ENCODE assay signal across 15 cellular contexts in genomic region chr5:80985600-80986228, GRCh38. TPM values are rescaled to one million over a fixed set of nuclear protein-coding genes. Genes with fewer than 3 reads are reported as not detected.
DNase-seq lines count a peak whose midpoint lies in the region.
"Had no signal": no experiment of that assay in that cellular context is flagged by ENCODE, and none has a peak within 500 bp of the region (broad histone marks: within the 10 kb centered on the region; RNA-seq: fewer than 3 reads in every experiment).

No MANE protein-coding gene starts in this region.

- peak overlapping the region; percentile 2 for H3K27ac Mint-ChIP-seq in activated CD4-positive, alpha-beta T cell treated with anti-CD3 and anti-CD28 coated beads, Interleukin-2, amount 10 ng/mL, durations not matched to agents 24 days and 14 days
- H3K27ac Mint-ChIP-seq in activated CD4-positive, alpha-beta T cell treated with anti-CD3 and anti-CD28 coated beads, Interleukin-2, amount 10 ng/mL, durations not matched to agents 7 days and 5 days, result no peak overlapping the region
- peak overlapping the region; percentile 76 for H3K27ac Mint-ChIP-seq in activated naive CD8-positive, alpha-beta T cell treated with anti-CD3 and anti-CD28 coated beads for 36 hours
- peak overlapping the region; percentile 5 for H3K27ac Mint-ChIP-seq in stimulated activated naive CD8-positive, alpha-beta T cell treated with anti-CD3 and anti-CD28 coated beads, Interleukin-15, Interleukin-2, amounts not matched to agents 100 ng/mL and 50 ng/mL, for 24 hours
- H3K27ac Mint-ChIP-seq: effector memory CD8-positive, alpha-beta T cell; type B pancreatic cell had no signal

- intact Hi-C loops in activated CD4-positive, alpha-beta T cell treated with anti-CD3 and anti-CD28 coated beads, Interleukin-2, amount 10 ng/mL, durations not matched to agents 24 days and 14 days (cut with micrococcal nuclease), result loop anchor here (2.0 kb wide), 1 partner anchor 13 kb away; no protein-coding TSS in a partner anchor

- H3K27me3 Mint-ChIP-seq in activated CD4-positive, alpha-beta T cell treated with anti-CD3 and anti-CD28 coated beads, Interleukin-2, amount 10 ng/mL, durations not matched to agents 24 days and 14 days, result no peaks in the 10 kb centered on the region
- H3K27me3 Mint-ChIP-seq in activated CD4-positive, alpha-beta T cell treated with anti-CD3 and anti-CD28 coated beads, Interleukin-2, amount 10 ng/mL, durations not matched to agents 7 days and 5 days, result no peaks in the 10 kb centered on the region
- H3K27me3 Mint-ChIP-seq in activated naive CD8-positive, alpha-beta T cell treated with anti-CD3 and anti-CD28 coated beads for 36 hours, result no peaks in the 10 kb centered on the region
- no peaks in the 10 kb centered on the region for H3K27me3 Mint-ChIP-seq in stimulated activated naive CD8-positive, alpha-beta T cell treated with anti-CD3 and anti-CD28 coated beads, Interleukin-15, Interleukin-2, amounts not matched to agents 100 ng/mL and 50 ng/mL, for 24 hours
- H3K27me3 Mint-ChIP-seq: effector memory CD8-positive, alpha-beta T cell had no signal

- POLR2A ChIA-PET in activated CD4-positive, alpha-beta T cell treated with anti-CD3 and anti-CD28 coated beads, Interleukin-2, amount 10 ng/mL, durations not matched to agents 7 days and 5 days (lab: Charles Lee), result no interaction called here

- peak overlapping the region; percentile 22 for H3K4me3 Mint-ChIP-seq in activated CD4-positive, alpha-beta T cell treated with anti-CD3 and anti-CD28 coated beads, Interleukin-2, amount 10 ng/mL, durations not matched to agents 24 days and 14 days
- H3K4me3 Mint-ChIP-seq in activated CD4-positive, alpha-beta T cell treated with anti-CD3 and anti-CD28 coated beads, Interleukin-2, amount 10 ng/mL, durations not matched to agents 7 days and 5 days, result no peak overlapping the region
- no peak overlapping the region for H3K4me3 Mint-ChIP-seq in activated naive CD8-positive, alpha-beta T cell treated with anti-CD3 and anti-CD28 coated beads for 36 hours
- no peak overlapping the region for H3K4me3 Mint-ChIP-seq in stimulated activated naive CD8-positive, alpha-beta T cell treated with anti-CD3 and anti-CD28 coated beads, Interleukin-15, Interleukin-2, amounts not matched to agents 100 ng/mL and 50 ng/mL, for 24 hours
- H3K4me3 Mint-ChIP-seq: type B pancreatic cell had no signal

- peaks cover 4% of the 10 kb centered on the region for H3K36me3 Mint-ChIP-seq in activated CD4-positive, alpha-beta T cell treated with anti-CD3 and anti-CD28 coated beads, Interleukin-2, amount 10 ng/mL, durations not matched to agents 24 days and 14 days (ENCODE audit: low read depth)
- peaks cover 7% of the 10 kb centered on the region for H3K36me3 Mint-ChIP-seq in activated CD4-positive, alpha-beta T cell treated with anti-CD3 and anti-CD28 coated beads, Interleukin-2, amount 10 ng/mL, durations not matched to agents 7 days and 5 days (ENCODE audit: low read depth)
- H3K36me3 Mint-ChIP-seq in activated naive CD8-positive, alpha-beta T cell treated with anti-CD3 and anti-CD28 coated beads for 36 hours, result peaks cover 14% of the 10 kb centered on the region
- peaks cover 4% of the 10 kb centered on the region for H3K36me3 Mint-ChIP-seq in stimulated activated naive CD8-positive, alpha-beta T cell treated with anti-CD3 and anti-CD28 coated beads, Interleukin-15, Interleukin-2, amounts not matched to agents 100 ng/mL and 50 ng/mL, for 24 hours (ENCODE audit: low read depth)
- H3K36me3 Mint-ChIP-seq: type B pancreatic cell had no signal

- CTCF ChIA-PET in activated CD4-positive, alpha-beta T cell treated with anti-CD3 and anti-CD28 coated beads, Interleukin-2, amount 10 ng/mL, durations not matched to agents 7 days and 5 days (lab: Charles Lee), result interaction anchor here (1.7 kb wide), 1 partner anchor 14 kb away, joined by 4 read pairs; no protein-coding TSS in a partner anchor

- DNase-seq in activated CD4-positive, alpha-beta T cell treated with anti-CD3 and anti-CD28 coated beads, Interleukin-2, amount 10 ng/mL, durations not matched to agents 24 days and 14 days, result no peak
- DNase-seq in activated CD4-positive, alpha-beta T cell treated with anti-CD3 and anti-CD28 coated beads, Interleukin-2, amount 10 ng/mL, durations not matched to agents 7 days and 5 days, result no peak
- no peak for DNase-seq in activated naive CD8-positive, alpha-beta T cell treated with anti-CD3 and anti-CD28 coated beads for 36 hours
- peak; percentile 20 for DNase-seq in iris pigment epithelial cell (ENCODE audit: low read depth)
- no peak for DNase-seq in NCI-H1694 treated with DMSO at 0.1 percent for 48 hours (lab: John Stamatoyannopoulos, UW)
- no peak for DNase-seq in SW480 (ENCODE audit: low spot score)
- DNase-seq in AG08395 (ENCODE audit: low spot score), result no peak
- DNase-seq: COR-L47; effector memory CD8-positive, alpha-beta T cell; foreskin melanocyte; GDM1; stimulated activated CD4-positive, alpha-beta T cell treated with anti-CD3 and anti-CD28 coated beads, Interleukin-1b, Interleukin-23, amount 100 ng/mL, for 48 hours had no signal

- no peaks in the 10 kb centered on the region for H3K9me3 Mint-ChIP-seq in activated CD4-positive, alpha-beta T cell treated with anti-CD3 and anti-CD28 coated beads, Interleukin-2, amount 10 ng/mL, durations not matched to agents 24 days and 14 days
- H3K9me3 Mint-ChIP-seq in activated CD4-positive, alpha-beta T cell treated with anti-CD3 and anti-CD28 coated beads, Interleukin-2, amount 10 ng/mL, durations not matched to agents 7 days and 5 days, result peaks cover 2% of the 10 kb centered on the region
- peaks cover 1% of the 10 kb centered on the region for H3K9me3 Mint-ChIP-seq in activated naive CD8-positive, alpha-beta T cell treated with anti-CD3 and anti-CD28 coated beads for 36 hours
- no peaks in the 10 kb centered on the region for H3K9me3 Mint-ChIP-seq in stimulated activated naive CD8-positive, alpha-beta T cell treated with anti-CD3 and anti-CD28 coated beads, Interleukin-15, Interleukin-2, amounts not matched to agents 100 ng/mL and 50 ng/mL, for 24 hours
- H3K9me3 Mint-ChIP-seq: effector memory CD8-positive, alpha-beta T cell had no signal

- peaks cover 34% of the 10 kb centered on the region for H3K4me1 Mint-ChIP-seq in activated CD4-positive, alpha-beta T cell treated with anti-CD3 and anti-CD28 coated beads, Interleukin-2, amount 10 ng/mL, durations not matched to agents 24 days and 14 days
- peaks cover 40% of the 10 kb centered on the region for H3K4me1 Mint-ChIP-seq in activated CD4-positive, alpha-beta T cell treated with anti-CD3 and anti-CD28 coated beads, Interleukin-2, amount 10 ng/mL, durations not matched to agents 7 days and 5 days
- H3K4me1 Mint-ChIP-seq in activated naive CD8-positive, alpha-beta T cell treated with anti-CD3 and anti-CD28 coated beads for 36 hours, result peaks cover 58% of the 10 kb centered on the region
- H3K4me1 Mint-ChIP-seq in stimulated activated naive CD8-positive, alpha-beta T cell treated with anti-CD3 and anti-CD28 coated beads, Interleukin-15, Interleukin-2, amounts not matched to agents 100 ng/mL and 50 ng/mL, for 24 hours (ENCODE audit: low read depth), result peaks cover 53% of the 10 kb centered on the region

RNA-seq across cellular contexts. Expression of gene RASGRF2, which starts 25.6 kb away (rescaled TPM):
- 21.1 and 22.0 TPM in 2 replicates for total RNA-seq in activated CD4-positive, alpha-beta T cell treated with anti-CD3 and anti-CD28 coated beads, Interleukin-2, amount 10 ng/mL, durations not matched to agents 24 days and 14 days
- total RNA-seq in activated CD4-positive, alpha-beta T cell treated with anti-CD3 and anti-CD28 coated beads, Interleukin-2, amount 10 ng/mL, durations not matched to agents 7 days and 5 days, result 1 to 10 TPM; 7.5 to 7.8 TPM
- 10 to 100 TPM; 12.3 to 13.3 TPM for total RNA-seq in activated naive CD8-positive, alpha-beta T cell treated with anti-CD3 and anti-CD28 coated beads for 36 hours
- total RNA-seq: myocyte had no signal
